1 cellular context compared by ENCODE assay signal in the genomic region with DNA sequence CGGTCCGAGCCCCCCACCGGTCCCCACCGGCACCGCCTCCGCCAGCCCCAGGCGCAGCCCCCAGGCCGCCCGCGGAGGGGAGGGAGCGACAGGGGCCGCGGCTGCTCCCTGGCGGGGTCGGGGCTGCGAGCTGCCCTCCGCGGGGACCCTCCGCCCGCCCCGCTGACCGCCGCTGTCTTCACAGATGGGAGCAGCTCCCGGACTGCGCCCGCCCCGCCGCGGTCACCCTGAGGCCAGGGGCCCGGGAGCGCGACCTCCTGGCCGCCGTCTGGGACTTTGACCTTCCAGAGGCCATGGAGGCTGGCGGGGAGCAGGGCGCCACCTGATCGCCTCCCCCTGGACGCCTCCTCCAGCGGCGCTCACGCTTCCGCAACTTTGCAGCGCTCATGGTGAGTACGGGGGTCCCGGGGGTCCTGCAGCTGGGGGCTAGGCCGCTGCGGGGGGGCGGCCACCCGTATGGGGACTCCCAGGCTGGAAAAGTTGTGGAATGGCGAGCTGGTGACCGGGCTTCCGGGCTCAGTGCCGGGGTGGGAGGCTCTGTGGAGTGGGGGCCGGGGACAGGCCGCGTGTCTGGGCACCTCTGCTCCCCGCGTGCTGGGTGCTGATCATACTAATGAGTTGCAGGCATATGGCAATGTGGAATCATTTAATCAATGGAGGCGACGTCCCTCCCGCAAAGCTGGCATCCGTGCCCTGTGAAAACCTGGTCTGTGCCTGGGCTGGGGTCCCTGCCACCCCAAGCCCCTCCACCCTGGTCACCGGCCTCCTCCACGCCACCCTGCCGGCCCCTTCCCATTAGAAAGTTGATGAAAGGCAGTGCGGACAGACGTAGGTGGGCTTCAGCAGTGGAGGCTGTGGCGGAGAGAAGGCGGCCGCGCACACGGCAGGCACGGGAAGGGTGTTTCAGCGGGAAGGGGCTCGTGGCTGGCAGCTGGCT.
TF ChIP-seq lines count a peak whose summit lies in the region.

No MANE protein-coding gene starts in this region.

TF ChIP-seq in HepG2, 621 proteins besides CTCF, POLR2A, EP300 and RAD21 (continued from another document and continues in another):
- TF ChIP-seq, protein P1, sequence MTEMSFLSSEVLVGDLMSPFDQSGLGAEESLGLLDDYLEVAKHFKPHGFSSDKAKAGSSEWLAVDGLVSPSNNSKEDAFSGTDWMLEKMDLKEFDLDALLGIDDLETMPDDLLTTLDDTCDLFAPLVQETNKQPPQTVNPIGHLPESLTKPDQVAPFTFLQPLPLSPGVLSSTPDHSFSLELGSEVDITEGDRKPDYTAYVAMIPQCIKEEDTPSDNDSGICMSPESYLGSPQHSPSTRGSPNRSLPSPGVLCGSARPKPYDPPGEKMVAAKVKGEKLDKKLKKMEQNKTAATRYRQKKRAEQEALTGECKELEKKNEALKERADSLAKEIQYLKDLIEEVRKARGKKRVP (CRISPR knock-in tag; IDR thresholded peaks at IDR 0.05): no peak
- TF ChIP-seq MZF1 (CRISPR knock-in tag; IDR thresholded peaks at IDR 0.05; ENCODE audit: borderline replicate concordance): no peak
- no peak for TF ChIP-seq ZMYM3 (CRISPR knock-in tag; IDR thresholded peaks at IDR 0.05)
- TF ChIP-seq, protein P2, sequence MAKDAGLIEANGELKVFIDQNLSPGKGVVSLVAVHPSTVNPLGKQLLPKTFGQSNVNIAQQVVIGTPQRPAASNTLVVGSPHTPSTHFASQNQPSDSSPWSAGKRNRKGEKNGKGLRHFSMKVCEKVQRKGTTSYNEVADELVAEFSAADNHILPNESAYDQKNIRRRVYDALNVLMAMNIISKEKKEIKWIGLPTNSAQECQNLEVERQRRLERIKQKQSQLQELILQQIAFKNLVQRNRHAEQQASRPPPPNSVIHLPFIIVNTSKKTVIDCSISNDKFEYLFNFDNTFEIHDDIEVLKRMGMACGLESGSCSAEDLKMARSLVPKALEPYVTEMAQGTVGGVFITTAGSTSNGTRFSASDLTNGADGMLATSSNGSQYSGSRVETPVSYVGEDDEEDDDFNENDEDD (CRISPR knock-in tag; IDR thresholded peaks at IDR 0.05; ENCODE audit: borderline replicate concordance): no peak
- TF ChIP-seq ZNF652 (CRISPR knock-in tag; IDR thresholded peaks at IDR 0.05; ENCODE audit: borderline replicate concordance, low read depth): no peak
- TF ChIP-seq ZNF333 (CRISPR knock-in tag; IDR thresholded peaks at IDR 0.05; ENCODE audit: borderline replicate concordance): no peak
- TF ChIP-seq ZNF44 (CRISPR knock-in tag; IDR thresholded peaks at IDR 0.05): no peak
- TF ChIP-seq, protein P3, sequence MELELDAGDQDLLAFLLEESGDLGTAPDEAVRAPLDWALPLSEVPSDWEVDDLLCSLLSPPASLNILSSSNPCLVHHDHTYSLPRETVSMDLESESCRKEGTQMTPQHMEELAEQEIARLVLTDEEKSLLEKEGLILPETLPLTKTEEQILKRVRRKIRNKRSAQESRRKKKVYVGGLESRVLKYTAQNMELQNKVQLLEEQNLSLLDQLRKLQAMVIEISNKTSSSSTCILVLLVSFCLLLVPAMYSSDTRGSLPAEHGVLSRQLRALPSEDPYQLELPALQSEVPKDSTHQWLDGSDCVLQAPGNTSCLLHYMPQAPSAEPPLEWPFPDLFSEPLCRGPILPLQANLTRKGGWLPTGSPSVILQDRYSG (CRISPR knock-in tag; IDR thresholded peaks at IDR 0.05): no peak
- no peak for TF ChIP-seq CAMTA2 (CRISPR knock-in tag; IDR thresholded peaks at IDR 0.05; ENCODE audit: borderline replicate concordance)
- no peak for TF ChIP-seq RCOR2 (CRISPR knock-in tag; IDR thresholded peaks at IDR 0.05)
- no peak for TF ChIP-seq ZNF761 (CRISPR knock-in tag; conservative IDR thresholded peaks at IDR 0.05)
- no peak for TF ChIP-seq ZNF256 (CRISPR knock-in tag; conservative IDR thresholded peaks at IDR 0.05)
- TF ChIP-seq RBM22 (optimal IDR thresholded peaks at IDR 0.05; ENCODE audit: low read length): no peak
- no peak for TF ChIP-seq LCORL (IDR thresholded peaks at IDR 0.05)
- TF ChIP-seq LCORL (CRISPR knock-in tag; IDR thresholded peaks at IDR 0.05): peak; percentile 55; the same call in 1 of the 2 replicates
- TF ChIP-seq KAT2B (IDR thresholded peaks at IDR 0.05; ENCODE audit: borderline replicate concordance, low read depth, low read length): no peak
- no peak for TF ChIP-seq NONO (IDR thresholded peaks at IDR 0.05)
- 0 out of 2 replicates have a peak, but pooled peaks have one; percentile 19 for TF ChIP-seq NONO (CRISPR knock-in tag; conservative IDR thresholded peaks at IDR 0.05)
- no peak for TF ChIP-seq CBX1 (IDR thresholded peaks at IDR 0.05; ENCODE audit: low read depth)
- TF ChIP-seq ZSCAN31 (CRISPR knock-in tag; IDR thresholded peaks at IDR 0.05; ENCODE audit: low read depth): no peak
- TF ChIP-seq, protein P4, sequence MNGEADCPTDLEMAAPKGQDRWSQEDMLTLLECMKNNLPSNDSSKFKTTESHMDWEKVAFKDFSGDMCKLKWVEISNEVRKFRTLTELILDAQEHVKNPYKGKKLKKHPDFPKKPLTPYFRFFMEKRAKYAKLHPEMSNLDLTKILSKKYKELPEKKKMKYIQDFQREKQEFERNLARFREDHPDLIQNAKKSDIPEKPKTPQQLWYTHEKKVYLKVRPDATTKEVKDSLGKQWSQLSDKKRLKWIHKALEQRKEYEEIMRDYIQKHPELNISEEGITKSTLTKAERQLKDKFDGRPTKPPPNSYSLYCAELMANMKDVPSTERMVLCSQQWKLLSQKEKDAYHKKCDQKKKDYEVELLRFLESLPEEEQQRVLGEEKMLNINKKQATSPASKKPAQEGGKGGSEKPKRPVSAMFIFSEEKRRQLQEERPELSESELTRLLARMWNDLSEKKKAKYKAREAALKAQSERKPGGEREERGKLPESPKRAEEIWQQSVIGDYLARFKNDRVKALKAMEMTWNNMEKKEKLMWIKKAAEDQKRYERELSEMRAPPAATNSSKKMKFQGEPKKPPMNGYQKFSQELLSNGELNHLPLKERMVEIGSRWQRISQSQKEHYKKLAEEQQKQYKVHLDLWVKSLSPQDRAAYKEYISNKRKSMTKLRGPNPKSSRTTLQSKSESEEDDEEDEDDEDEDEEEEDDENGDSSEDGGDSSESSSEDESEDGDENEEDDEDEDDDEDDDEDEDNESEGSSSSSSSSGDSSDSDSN (CRISPR knock-in tag; IDR thresholded peaks at IDR 0.05): peak; percentile 43; the same call in 1 of the 2 replicates
- TF ChIP-seq ELF4 (CRISPR knock-in tag; IDR thresholded peaks at IDR 0.05; ENCODE audit: borderline replicate concordance): no peak
- TF ChIP-seq FOXJ3 (CRISPR knock-in tag; IDR thresholded peaks at IDR 0.05; ENCODE audit: borderline replicate concordance): no peak
- TF ChIP-seq ZFP36 (IDR thresholded peaks at IDR 0.05; ENCODE audit: borderline replicate concordance, low read depth, low read length, partially characterized antibody): no peak
- no peak for TF ChIP-seq SSRP1 (CRISPR knock-in tag; IDR thresholded peaks at IDR 0.05)
- no peak for TF ChIP-seq PRPF4 (IDR thresholded peaks at IDR 0.05; ENCODE audit: low read depth, low read length, poor library complexity, severe bottlenecking)
- TF ChIP-seq, protein P5, sequence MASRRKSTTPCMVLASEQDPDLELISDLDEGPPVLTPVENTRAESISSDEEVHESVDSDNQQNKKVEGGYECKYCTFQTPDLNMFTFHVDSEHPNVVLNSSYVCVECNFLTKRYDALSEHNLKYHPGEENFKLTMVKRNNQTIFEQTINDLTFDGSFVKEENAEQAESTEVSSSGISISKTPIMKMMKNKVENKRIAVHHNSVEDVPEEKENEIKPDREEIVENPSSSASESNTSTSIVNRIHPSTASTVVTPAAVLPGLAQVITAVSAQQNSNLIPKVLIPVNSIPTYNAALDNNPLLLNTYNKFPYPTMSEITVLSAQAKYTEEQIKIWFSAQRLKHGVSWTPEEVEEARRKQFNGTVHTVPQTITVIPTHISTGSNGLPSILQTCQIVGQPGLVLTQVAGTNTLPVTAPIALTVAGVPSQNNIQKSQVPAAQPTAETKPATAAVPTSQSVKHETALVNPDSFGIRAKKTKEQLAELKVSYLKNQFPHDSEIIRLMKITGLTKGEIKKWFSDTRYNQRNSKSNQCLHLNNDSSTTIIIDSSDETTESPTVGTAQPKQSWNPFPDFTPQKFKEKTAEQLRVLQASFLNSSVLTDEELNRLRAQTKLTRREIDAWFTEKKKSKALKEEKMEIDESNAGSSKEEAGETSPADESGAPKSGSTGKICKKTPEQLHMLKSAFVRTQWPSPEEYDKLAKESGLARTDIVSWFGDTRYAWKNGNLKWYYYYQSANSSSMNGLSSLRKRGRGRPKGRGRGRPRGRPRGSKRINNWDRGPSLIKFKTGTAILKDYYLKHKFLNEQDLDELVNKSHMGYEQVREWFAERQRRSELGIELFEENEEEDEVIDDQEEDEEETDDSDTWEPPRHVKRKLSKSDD (CRISPR knock-in tag; IDR thresholded peaks at IDR 0.05; ENCODE audit: low read depth): no peak
- no peak for TF ChIP-seq HCFC1 (IDR thresholded peaks at IDR 0.05; ENCODE audit: low read depth, low read length)
- no peak for TF ChIP-seq KLF15 (CRISPR knock-in tag; IDR thresholded peaks at IDR 0.05; ENCODE audit: borderline replicate concordance)
- no peak for TF ChIP-seq ZNF709 (CRISPR knock-in tag; IDR thresholded peaks at IDR 0.05)
- peak; percentile 47; the same call in 1 of the 2 replicates for TF ChIP-seq GABPB1 (CRISPR knock-in tag; IDR thresholded peaks at IDR 0.05)
- TF ChIP-seq, protein P6, sequence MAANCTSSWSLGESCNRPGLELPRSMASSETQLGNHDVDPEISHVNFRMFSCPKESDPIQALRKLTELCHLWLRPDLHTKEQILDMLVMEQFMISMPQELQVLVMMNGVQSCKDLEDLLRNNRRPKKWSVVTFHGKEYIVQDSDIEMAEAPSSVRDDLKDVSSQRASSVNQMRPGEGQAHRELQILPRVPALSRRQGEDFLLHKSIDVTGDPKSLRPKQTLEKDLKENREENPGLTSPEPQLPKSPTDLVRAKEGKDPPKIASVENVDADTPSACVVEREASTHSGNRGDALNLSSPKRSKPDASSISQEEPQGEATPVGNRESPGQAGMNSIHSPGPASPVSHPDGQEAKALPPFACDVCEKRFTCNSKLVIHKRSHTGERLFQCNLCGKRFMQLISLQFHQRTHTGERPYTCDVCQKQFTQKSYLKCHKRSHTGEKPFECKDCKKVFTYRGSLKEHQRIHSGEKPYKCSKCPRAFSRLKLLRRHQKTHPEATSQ (CRISPR knock-in tag; IDR thresholded peaks at IDR 0.05; ENCODE audit: borderline replicate concordance): no peak
- TF ChIP-seq ZGPAT (CRISPR knock-in tag; IDR thresholded peaks at IDR 0.05): no peak
- TF ChIP-seq, protein P7, sequence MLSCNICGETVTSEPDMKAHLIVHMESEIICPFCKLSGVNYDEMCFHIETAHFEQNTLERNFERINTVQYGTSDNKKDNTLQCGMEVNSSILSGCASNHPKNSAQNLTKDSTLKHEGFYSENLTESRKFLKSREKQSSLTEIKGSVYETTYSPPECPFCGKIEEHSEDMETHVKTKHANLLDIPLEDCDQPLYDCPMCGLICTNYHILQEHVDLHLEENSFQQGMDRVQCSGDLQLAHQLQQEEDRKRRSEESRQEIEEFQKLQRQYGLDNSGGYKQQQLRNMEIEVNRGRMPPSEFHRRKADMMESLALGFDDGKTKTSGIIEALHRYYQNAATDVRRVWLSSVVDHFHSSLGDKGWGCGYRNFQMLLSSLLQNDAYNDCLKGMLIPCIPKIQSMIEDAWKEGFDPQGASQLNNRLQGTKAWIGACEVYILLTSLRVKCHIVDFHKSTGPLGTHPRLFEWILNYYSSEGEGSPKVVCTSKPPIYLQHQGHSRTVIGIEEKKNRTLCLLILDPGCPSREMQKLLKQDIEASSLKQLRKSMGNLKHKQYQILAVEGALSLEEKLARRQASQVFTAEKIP (CRISPR knock-in tag; IDR thresholded peaks at IDR 0.05; ENCODE audit: borderline replicate concordance): no peak
- TF ChIP-seq KMT2A (CRISPR knock-in tag; IDR thresholded peaks at IDR 0.05): no peak
- TF ChIP-seq ZNF512B (CRISPR knock-in tag; IDR thresholded peaks at IDR 0.05; ENCODE audit: borderline replicate concordance): no peak
- 0 out of 2 replicates have a peak, but pooled peaks have one; percentile 7 for TF ChIP-seq STAG1 (CRISPR knock-in tag; IDR thresholded peaks at IDR 0.05)
- TF ChIP-seq, protein P8, sequence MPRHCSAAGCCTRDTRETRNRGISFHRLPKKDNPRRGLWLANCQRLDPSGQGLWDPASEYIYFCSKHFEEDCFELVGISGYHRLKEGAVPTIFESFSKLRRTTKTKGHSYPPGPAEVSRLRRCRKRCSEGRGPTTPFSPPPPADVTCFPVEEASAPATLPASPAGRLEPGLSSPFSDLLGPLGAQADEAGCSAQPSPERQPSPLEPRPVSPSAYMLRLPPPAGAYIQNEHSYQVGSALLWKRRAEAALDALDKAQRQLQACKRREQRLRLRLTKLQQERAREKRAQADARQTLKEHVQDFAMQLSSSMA (CRISPR knock-in tag; IDR thresholded peaks at IDR 0.05): no peak
- TF ChIP-seq, protein P9, sequence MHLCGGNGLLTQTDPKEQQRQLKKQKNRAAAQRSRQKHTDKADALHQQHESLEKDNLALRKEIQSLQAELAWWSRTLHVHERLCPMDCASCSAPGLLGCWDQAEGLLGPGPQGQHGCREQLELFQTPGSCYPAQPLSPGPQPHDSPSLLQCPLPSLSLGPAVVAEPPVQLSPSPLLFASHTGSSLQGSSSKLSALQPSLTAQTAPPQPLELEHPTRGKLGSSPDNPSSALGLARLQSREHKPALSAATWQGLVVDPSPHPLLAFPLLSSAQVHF (CRISPR knock-in tag; IDR thresholded peaks at IDR 0.05): no peak
- TF ChIP-seq SMYD3 (CRISPR knock-in tag; IDR thresholded peaks at IDR 0.05): no peak
